Comparison of ENCODE assay signal across 1 cellular context in the genomic region with DNA sequence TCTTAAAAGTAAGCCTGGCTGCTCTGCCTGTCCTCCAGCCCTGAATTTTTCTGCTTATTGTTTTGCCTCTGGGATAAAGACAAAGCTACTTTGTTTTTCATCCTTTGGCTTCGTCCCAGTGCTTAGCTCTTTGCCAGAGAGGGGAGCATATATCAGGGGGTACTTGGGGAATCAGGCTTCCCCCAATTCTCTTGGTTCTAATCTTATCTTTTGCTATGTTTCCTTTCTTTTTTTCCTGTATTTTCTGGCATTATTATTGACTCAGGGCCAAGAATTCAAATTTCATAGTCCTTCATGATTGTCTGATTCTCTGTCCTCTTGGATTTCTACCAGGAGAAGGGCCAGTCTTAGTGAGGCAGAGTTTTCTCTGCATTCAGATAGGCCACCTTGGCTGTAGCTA.
TF ChIP-seq lines count a peak whose summit lies in the region.

No MANE protein-coding gene starts in this region.

TF ChIP-seq in IMR-90, 13 proteins besides CTCF, POLR2A, EP300 and RAD21:
- TF ChIP-seq FOS (IDR thresholded peaks at IDR 0.05; ENCODE audit: low read depth, low read length) (no peak), CEBPB (IDR thresholded peaks at IDR 0.05; ENCODE audit: low read depth, low read length) (no peak), NFE2L2 (IDR thresholded peaks at IDR 0.05; ENCODE audit: low read depth, low read length) (no peak), RCOR1 (IDR thresholded peaks at IDR 0.05; ENCODE audit: insufficient replicate concordance, low read length) (no peak), MAZ (IDR thresholded peaks at IDR 0.05; ENCODE audit: borderline replicate concordance, low read depth, low read length) (no peak), CHD1 (IDR thresholded peaks at IDR 0.05; ENCODE audit: low read depth, low read length) (no peak), MXI1 (IDR thresholded peaks at IDR 0.05; ENCODE audit: borderline replicate concordance, low read depth, low read length) (no peak), RFX5 (IDR thresholded peaks at IDR 0.05; ENCODE audit: low read depth, low read length) (no peak), MAFK (IDR thresholded peaks at IDR 0.05; ENCODE audit: low read depth, low read length) (no peak), SMC3 (IDR thresholded peaks at IDR 0.05; ENCODE audit: low read depth, low read length) (no peak), BHLHE40 (IDR thresholded peaks at IDR 0.05; ENCODE audit: low read depth, low read length) (no peak)
- TF ChIP-seq, protein P1, sequence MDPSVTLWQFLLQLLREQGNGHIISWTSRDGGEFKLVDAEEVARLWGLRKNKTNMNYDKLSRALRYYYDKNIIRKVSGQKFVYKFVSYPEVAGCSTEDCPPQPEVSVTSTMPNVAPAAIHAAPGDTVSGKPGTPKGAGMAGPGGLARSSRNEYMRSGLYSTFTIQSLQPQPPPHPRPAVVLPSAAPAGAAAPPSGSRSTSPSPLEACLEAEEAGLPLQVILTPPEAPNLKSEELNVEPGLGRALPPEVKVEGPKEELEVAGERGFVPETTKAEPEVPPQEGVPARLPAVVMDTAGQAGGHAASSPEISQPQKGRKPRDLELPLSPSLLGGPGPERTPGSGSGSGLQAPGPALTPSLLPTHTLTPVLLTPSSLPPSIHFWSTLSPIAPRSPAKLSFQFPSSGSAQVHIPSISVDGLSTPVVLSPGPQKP (IDR thresholded peaks at IDR 0.05; ENCODE audit: borderline replicate concordance, low read depth, low read length), result no peak
- TF ChIP-seq, protein P2, sequence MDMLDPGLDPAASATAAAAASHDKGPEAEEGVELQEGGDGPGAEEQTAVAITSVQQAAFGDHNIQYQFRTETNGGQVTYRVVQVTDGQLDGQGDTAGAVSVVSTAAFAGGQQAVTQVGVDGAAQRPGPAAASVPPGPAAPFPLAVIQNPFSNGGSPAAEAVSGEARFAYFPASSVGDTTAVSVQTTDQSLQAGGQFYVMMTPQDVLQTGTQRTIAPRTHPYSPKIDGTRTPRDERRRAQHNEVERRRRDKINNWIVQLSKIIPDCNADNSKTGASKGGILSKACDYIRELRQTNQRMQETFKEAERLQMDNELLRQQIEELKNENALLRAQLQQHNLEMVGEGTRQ (IDR thresholded peaks at IDR 0.05; ENCODE audit: low read depth, low read length), result no peak
